ENCODE assay signal across 20 cellular contexts in the genomic region with DNA sequence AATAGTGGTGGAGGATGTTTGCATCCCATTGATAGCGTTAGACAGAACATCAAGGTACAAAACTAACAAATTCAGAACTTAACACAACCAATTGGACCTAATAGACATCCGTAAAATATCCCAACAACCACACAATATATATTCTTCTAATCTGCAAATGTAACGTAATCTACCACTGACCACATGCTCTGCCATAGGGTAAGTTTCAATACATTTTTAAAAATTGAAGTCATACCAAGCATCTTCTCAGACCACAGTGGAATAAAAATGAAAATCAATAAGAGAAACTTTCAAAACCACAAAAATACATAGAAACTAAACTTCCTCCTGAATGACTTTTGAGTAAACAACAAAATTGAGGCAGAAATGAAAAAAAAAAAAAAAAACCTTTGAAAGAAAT.
DNase-seq lines count a peak whose midpoint lies in the region; ATAC-seq, FAIRE-seq and TF ChIP-seq lines count a peak whose summit lies in the region.
"Had no signal": no experiment of that assay in that cellular context is flagged by ENCODE, and none has a peak within 500 bp of the region (broad histone marks: within the 10 kb centered on the region; RNA-seq: fewer than 3 reads in every experiment).

No MANE protein-coding gene starts in this region.

- ATAC-seq in GM19463 (IDR thresholded peaks at IDR 0.05; ENCODE audit: unreplicated experiment) (peak; percentile 47), HG03520 (IDR thresholded peaks at IDR 0.05; ENCODE audit: unreplicated experiment) (peak; percentile 46), GM12878 (no peak)
- ATAC-seq: A549, GM23338 had no signal

- H2AFZ ChIP-seq in GM12878 (ENCODE audit: control insufficient read depth, low read depth, low read length): no peak overlapping the region
- H2AFZ ChIP-seq: GM23338 had no signal

- no peaks in the 10 kb centered on the region for H3K79me2 ChIP-seq in GM12878 (ENCODE audit: control insufficient read depth, insufficient read depth, low read length)

- H3K4me3 ChIP-seq in GM12865 (ENCODE audit: low read depth, low read length): no peak overlapping the region
- no peak overlapping the region for H3K4me3 ChIP-seq in GM12878
- no peak overlapping the region for H3K4me3 ChIP-seq in BE2C (ENCODE audit: low read depth, low read length)
- H3K4me3 ChIP-seq: A549, BLaER1, GM23338 had no signal

- DNase-seq in GM12865 (ENCODE audit: low read depth) (peak; percentile 35), GM12878 (ENCODE audit: low read depth, low spot score) (no peak), UCSD-AML1 (lab: John Stamatoyannopoulos, UW; ENCODE audit: unreplicated experiment) (no peak), BE2C (no peak)
- no peak for DNase-seq in activated CD8-positive, alpha-beta memory T cell treated with anti-CD3 and anti-CD28 coated beads, Interleukin-2, amount 50 U/mL, for 48 hours
- DNase-seq: AML-193; CD4-positive, alpha-beta memory T cell; DMS153; DMS79; GDM1; HCEC 1CT; KG1 had no signal

- no peaks in the 10 kb centered on the region for H3K27me3 ChIP-seq in GM12878 (replicated peaks in 1 of 2; ENCODE audit: control insufficient read depth in 2 of 2, insufficient read depth in 2 of 2, low read length in 1 of 2)
- no peaks in the 10 kb centered on the region for H3K27me3 ChIP-seq in BE2C
- H3K27me3 ChIP-seq: BLaER1 had no signal

- WGBS in GM12878 (ENCODE audit: insufficient coverage, insufficient replicate concordance, low lambda C conversion rate, missing lambda C conversion rate): 17% methylated on average over 3 of the region's 3 CpGs

- SMC1A ChIA-PET in GM12878 (lab: Charles Lee; ENCODE audit: uncharacterized antibody, unreplicated experiment): no interaction called here

- RAD21 ChIA-PET in GM12878 (lab: Charles Lee; ENCODE audit: unreplicated experiment): no interaction called here

- no peak overlapping the region for H3K9ac ChIP-seq in GM12878 (ENCODE audit: control insufficient read depth, insufficient read depth, low read length)
- H3K9ac ChIP-seq: BLaER1 had no signal

- no peak for TF ChIP-seq EP300 in GM12878 (IDR thresholded peaks at IDR 0.05; ENCODE audit: borderline replicate concordance in 1 of 2, control insufficient read depth in 1 of 2, low read depth in 2 of 2, low read length in 2 of 2)

- H3K4me2 ChIP-seq in GM12878 (ENCODE audit: control insufficient read depth, insufficient read depth): no peak overlapping the region
- H3K4me2 ChIP-seq: A549, BLaER1, GM23338 had no signal

- POLR2A ChIA-PET in GM12878 (lab: Charles Lee): no interaction called here

- intact Hi-C loops in GM12878 (cut with micrococcal nuclease; ENCODE audit: unreplicated experiment): no loop called here

- H3K9me3 ChIP-seq in GM12878 (replicated peaks; ENCODE audit: control insufficient read depth, insufficient read depth, low read length) (no peaks in the 10 kb centered on the region), BE2C (no peaks in the 10 kb centered on the region)
- H3K9me3 ChIP-seq: A549, BLaER1 had no signal

- no peak for FAIRE-seq in GM12878 (lab: Jason Lieb, UNC)
- FAIRE-seq: A549, GM12891, H54 had no signal

- TF ChIP-seq CTCF in GM12865 (IDR thresholded peaks at IDR 0.05; ENCODE audit: insufficient read depth, low read depth, low read length, missing control alignments) (no peak), GM12878 (IDR thresholded peaks at IDR 0.05 in 2 of 3, conservative IDR thresholded peaks at IDR 0.05 in 1 of 3; ENCODE audit: control insufficient read depth in 2 of 3, extremely low read depth in 1 of 3, insufficient read depth in 1 of 3, low read depth in 3 of 3, low read length in 3 of 3) (no peak), BE2C (IDR thresholded peaks at IDR 0.05; ENCODE audit: low read depth, low read length) (no peak)

- H3K4me1 ChIP-seq in GM12878 (ENCODE audit: control insufficient read depth, insufficient read depth, low read length) (no peaks in the 10 kb centered on the region), BE2C (no peaks in the 10 kb centered on the region)
- H3K4me1 ChIP-seq: A549, BLaER1 had no signal

- in situ Hi-C loops in GM12878 (cut with MboI): no loop called here

- CTCF ChIA-PET in GM12878 (lab: Yijun Ruan, JAX): no interaction called here

- no peaks in the 10 kb centered on the region for H4K20me1 ChIP-seq in GM12878 (ENCODE audit: control insufficient read depth, insufficient read depth)
- H4K20me1 ChIP-seq: BLaER1 had no signal

- BruUV-seq in GM12878 (replicated peaks; lab: Mats Ljungman, UMichigan): no TSS peak

- TF ChIP-seq RAD21 in GM12878 (IDR thresholded peaks at IDR 0.05; ENCODE audit: insufficient read depth, low read depth, low read length): no peak

- H3K27ac ChIP-seq in GM12878 (ENCODE audit: control insufficient read depth, insufficient read depth): no peak overlapping the region
- H3K27ac ChIP-seq: 22Rv1, A549, BLaER1 had no signal

- no peak for TF ChIP-seq POLR2A in GM12878 (IDR thresholded peaks at IDR 0.05; ENCODE audit: low read depth, low read length)

- H3K36me3 ChIP-seq in GM12878 (ENCODE audit: control insufficient read depth in 2 of 2, insufficient read depth in 2 of 2, low read length in 1 of 2) (no peaks in the 10 kb centered on the region), BE2C (no peaks in the 10 kb centered on the region)
- H3K36me3 ChIP-seq: BLaER1 had no signal

TF ChIP-seq in GM12878, 131 proteins besides CTCF, POLR2A, EP300 and RAD21:
- peak; percentile 32; the same call in 1 of the 2 replicates for TF ChIP-seq RUNX3 (IDR thresholded peaks at IDR 0.05; ENCODE audit: low read length)
- no peak for TF ChIP-seq ZNF592 (IDR thresholded peaks at IDR 0.05)
